In genomic region chr11:117239295-117239694, GRCh38 we compare ENCODE assay signal across 14 cellular contexts. TPM values are rescaled to one million over a fixed set of nuclear protein-coding genes. Genes with fewer than 3 reads are reported as not detected.
DNase-seq lines count a peak whose midpoint lies in the region; FAIRE-seq and TF ChIP-seq lines count a peak whose summit lies in the region.
"Had no signal": no experiment of that assay in that cellular context is flagged by ENCODE, and none has a peak within 500 bp of the region (broad histone marks: within the 10 kb centered on the region; RNA-seq: fewer than 3 reads in every experiment).

No MANE protein-coding gene starts in this region.

- H3K27ac ChIP-seq in kidney (ENCODE audit: low read depth in 2 of 2, low read length in 2 of 2): no peak overlapping the region
- H3K27ac ChIP-seq: prostate gland had no signal

- no peak overlapping the region for H3K9ac ChIP-seq in kidney (ENCODE audit: low read length in 2 of 2)

- intact Hi-C loops in kidney (cut with DNase I): no loop called here

- H3K9me3 ChIP-seq in kidney (ENCODE audit: control insufficient read depth in 1 of 2, low read length in 2 of 2): no peaks in the 10 kb centered on the region
- H3K9me3 ChIP-seq: prostate gland had no signal

- H3K4me1 ChIP-seq in kidney (ENCODE audit: control insufficient read depth in 1 of 2, insufficient read depth in 1 of 2, low read depth in 1 of 2, low read length in 2 of 2): no peaks in the 10 kb centered on the region
- H3K4me1 ChIP-seq: prostate gland had no signal

- FAIRE-seq in HTR-8/SVneo (lab: Jason Lieb, UNC): peak; percentile 92
- no peak for FAIRE-seq in kidney (lab: Jason Lieb, UNC)
- FAIRE-seq: keratinocyte, urothelium cell line had no signal

- peak; percentile 94 for DNase-seq in AG08395 (ENCODE audit: low spot score)
- DNase-seq in HTR-8/SVneo (ENCODE audit: insufficient read length, low spot score): peak; percentile 88
- DNase-seq in astrocyte of the cerebellum (ENCODE audit: low read depth): peak; percentile 47
- peak; percentile 56 for DNase-seq in islet precursor cell
- no peak for DNase-seq in kidney
- DNase-seq in NOMO-1 treated with dmso at 0.1 percent for 144 hours (lab: John Stamatoyannopoulos, UW; ENCODE audit: unreplicated experiment): no peak
- DNase-seq in stimulated activated CD4-positive, alpha-beta T cell treated with anti-CD3 and anti-CD28 coated beads, Interleukin-2, amount 100 ng/mL, for 24 hours: no peak
- no peak for DNase-seq in NK-92 (lab: John Stamatoyannopoulos, UW; ENCODE audit: unreplicated experiment)
- DNase-seq: MV-4-11, NCI-H82 had no signal

- H3K4me3 ChIP-seq in astrocyte of the cerebellum (ENCODE audit: low read depth, low read length) (no peak overlapping the region), kidney (ENCODE audit: low read length in 2 of 2) (no peak overlapping the region)
- H3K4me3 ChIP-seq: prostate gland had no signal

- in situ Hi-C loops in astrocyte of the cerebellum (cut with HindIII; ENCODE audit: low sequenced_read_pairs): no loop called here

- H3K36me3 ChIP-seq in kidney (ENCODE audit: control insufficient read depth in 1 of 2, insufficient read depth in 2 of 2, low read length in 2 of 2): peaks cover 10 to 23% of the 10 kb centered on the region in 2 donors
- H3K36me3 ChIP-seq: prostate gland had no signal

- TF ChIP-seq CTCF in astrocyte of the cerebellum (IDR thresholded peaks at IDR 0.05; ENCODE audit: low read depth, low read length, missing control alignments) (peak; percentile 64), kidney (IDR thresholded peaks at IDR 0.05; ENCODE audit: borderline replicate concordance, extremely low read depth, insufficient read depth) (no peak)

RNA-seq across cellular contexts. Expression of gene RNF214, which starts 6.8 kb away (rescaled TPM):
- total RNA-seq in kidney: 24.7 TPM
- polyA plus RNA-seq in kidney (ENCODE audit: insufficient read depth, low read depth, low replicate concordance): 8.5 TPM

RNA-seq across cellular contexts. Expression of gene PCSK7, which starts 7.4 kb away (rescaled TPM):
- total RNA-seq in kidney: 70.2 TPM
- 14.5 TPM for polyA plus RNA-seq in kidney (ENCODE audit: insufficient read depth, low read depth, low replicate concordance)

RNA-seq across cellular contexts. Expression of gene TAGLN, which starts 40.1 kb away (rescaled TPM):
- total RNA-seq in kidney: 846 TPM
- 776 TPM for polyA plus RNA-seq in kidney (ENCODE audit: insufficient read depth, low read depth, low replicate concordance)

RNA-seq across cellular contexts. Expression of gene BACE1-AS, which starts 51.9 kb away (rescaled TPM):
- total RNA-seq in kidney: 8.9 TPM
- polyA plus RNA-seq in kidney (ENCODE audit: insufficient read depth, low read depth, low replicate concordance): 8.0 TPM
- polyA plus RNA-seq: CD14-positive monocyte had no signal

Comparison
In these comparisons a context has a peak if more than half of its experiments do, and no peak if none do; other contexts are left out.
1. DNase-seq: peak in AG08395 (single experiment), HTR-8/SVneo (single experiment), astrocyte of the cerebellum (single experiment) and islet precursor cell (single experiment); none in kidney (single experiment), NOMO-1 treated with dmso at 0.1 percent for 144 hours (single experiment), stimulated activated CD4-positive, alpha-beta T cell treated with anti-CD3 and anti-CD28 coated beads, Interleukin-2, amount 100 ng/mL, for 24 hours (0 of 2) and NK-92 (single experiment).